28 cellular contexts compared by ENCODE assay signal in the genomic region with DNA sequence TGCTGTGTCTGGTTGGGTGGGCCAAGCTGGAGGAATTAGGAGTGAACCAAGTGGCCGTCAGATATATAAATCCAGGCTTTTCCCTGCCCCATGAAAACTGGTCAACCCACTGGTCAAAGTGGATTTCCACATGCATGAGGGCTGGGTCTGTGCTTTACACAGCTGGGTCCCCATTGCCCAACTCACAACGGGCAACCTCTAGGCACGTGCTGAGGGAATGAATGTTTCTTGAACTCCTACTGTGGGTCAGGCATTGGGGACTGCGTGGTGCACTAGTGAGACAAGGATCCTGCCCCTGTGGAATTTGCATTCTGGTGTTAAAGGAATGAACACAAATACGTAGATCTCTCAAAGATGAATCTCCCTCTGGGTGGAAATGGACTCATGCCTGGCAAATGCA.
"Had no signal": no experiment of that assay in that cellular context is flagged by ENCODE, and none has a peak within 500 bp of the region (broad histone marks: within the 10 kb centered on the region; RNA-seq: fewer than 3 reads in every experiment).

No MANE protein-coding gene starts in this region.

- H3K36me3 ChIP-seq: heart left ventricle, left lung, pancreas, prostate gland, right atrium auricular region, thyroid gland, transverse colon, upper lobe of right lung had no signal

- H3K27ac ChIP-seq: heart left ventricle, left lung, pancreas, prostate gland, right atrium auricular region, skin epidermis, testis, thyroid gland, transverse colon, upper lobe of right lung had no signal

- H3K4me3 ChIP-seq: heart left ventricle, left lung, lung, mucosa of descending colon, pancreas, prostate gland, right atrium auricular region, skin epidermis, testis, thyroid gland, transverse colon, upper lobe of right lung had no signal

- H3K4me1 ChIP-seq: heart left ventricle, left lung, pancreas, prostate gland, right atrium auricular region, testis, thyroid gland, transverse colon, upper lobe of right lung had no signal

- H3K9me3 Mint-ChIP-seq: immature natural killer cell; natural killer cell treated with Interleukin-12 subunit alpha and Interleukin-12 subunit beta and Interleukin-15 and Interleukin-18, amount 100 ng/mL, for 72 hours; stimulated activated effector memory CD8-positive, alpha-beta T cell treated with anti-CD3 and anti-CD28 coated beads, Interleukin-12 subunit alpha, Interleukin-12 subunit beta, amount 100 ng/mL, for 72 hours; stimulated activated naive CD8-positive, alpha-beta T cell treated with anti-CD3 and anti-CD28 coated beads, Interleukin-15, amount 100 ng/mL, for 72 hours had no signal

- FAIRE-seq: islet of Langerhans, kidney, pancreas, urothelium cell line had no signal

- H3K36me3 Mint-ChIP-seq: memory B cell; natural killer cell treated with Interleukin-12 subunit alpha and Interleukin-12 subunit beta and Interleukin-15 and Interleukin-18, amount 100 ng/mL, for 72 hours; stimulated activated effector memory CD8-positive, alpha-beta T cell treated with anti-CD3 and anti-CD28 coated beads, Interleukin-12 subunit alpha, Interleukin-12 subunit beta, amount 100 ng/mL, for 72 hours had no signal

- H3K9me3 ChIP-seq: heart left ventricle, mucosa of descending colon, pancreas, prostate gland, right atrium auricular region, testis, thyroid gland, transverse colon, upper lobe of right lung had no signal

- H3K27ac Mint-ChIP-seq: immature natural killer cell; memory B cell; naive thymus-derived CD4-positive, alpha-beta T cell; natural killer cell treated with Interleukin-12 subunit alpha and Interleukin-12 subunit beta and Interleukin-15 and Interleukin-18, amount 100 ng/mL, for 72 hours; stimulated activated effector memory CD8-positive, alpha-beta T cell treated with anti-CD3 and anti-CD28 coated beads, Interleukin-12 subunit alpha, Interleukin-12 subunit beta, amount 100 ng/mL, for 72 hours had no signal

- DNase-seq: heart left ventricle; hypothalamus; immature natural killer cell; kidney; left colon; left lung; midbrain; mucosa of descending colon; naive thymus-derived CD4-positive, alpha-beta T cell; pancreas; posterior cingulate gyrus; stimulated activated CD4-positive, alpha-beta T cell treated with anti-CD3 and anti-CD28 coated beads, Interleukin-4, amount 100 ng/mL, for 24 hours; stimulated activated naive CD4-positive, alpha-beta T cell treated with Interleukin-2 at 50 U/mL for 16 hours; stimulated activated naive CD8-positive, alpha-beta T cell treated with anti-CD3 and anti-CD28 coated beads, Interleukin-15, amount 100 ng/mL, for 72 hours; testis; thyroid gland; transverse colon; upper lobe of right lung had no signal

- H3K27me3 ChIP-seq: pancreas, right atrium auricular region, testis, thyroid gland, transverse colon, upper lobe of right lung had no signal

- ATAC-seq: heart left ventricle; left colon; left lung; mucosa of descending colon; naive thymus-derived CD4-positive, alpha-beta T cell; natural killer cell treated with Interleukin-12 subunit alpha and Interleukin-12 subunit beta and Interleukin-15 and Interleukin-18, amount 100 ng/mL, for 72 hours; pancreas; sciatic nerve; stimulated activated effector memory CD8-positive, alpha-beta T cell treated with anti-CD3 and anti-CD28 coated beads, Interleukin-12 subunit alpha, Interleukin-12 subunit beta, amount 100 ng/mL, for 72 hours; stimulated activated naive CD8-positive, alpha-beta T cell treated with anti-CD3 and anti-CD28 coated beads, Interleukin-15, amount 100 ng/mL, for 72 hours; upper lobe of right lung had no signal
